Comparison of ENCODE assay signal across 9 cellular contexts in the genomic region with DNA sequence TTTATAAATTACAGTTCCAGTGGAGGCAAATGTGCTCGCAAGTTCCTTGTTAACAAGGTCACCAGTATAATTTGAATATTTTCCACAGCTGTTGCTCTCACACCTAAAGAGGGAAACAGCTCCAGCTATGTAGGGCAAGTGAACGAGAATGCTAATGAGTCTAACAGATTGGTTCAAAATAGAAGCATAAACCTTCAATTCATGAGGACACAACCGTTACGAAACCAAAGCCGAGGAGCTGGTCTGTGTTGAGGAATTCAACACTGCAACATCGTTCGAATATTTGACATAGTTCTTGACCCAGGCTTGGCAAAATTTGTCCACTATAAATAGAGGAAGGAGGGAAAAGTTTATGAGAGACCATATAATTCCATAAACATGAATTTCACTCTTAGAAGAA.
A peak's percentile ranks its signal among the peaks of the same experiment; 100 is the strongest.
DNase-seq lines count a peak whose midpoint lies in the region; ATAC-seq and TF ChIP-seq lines count a peak whose summit lies in the region.
"Had no signal": no experiment of that assay in that cellular context is flagged by ENCODE, and none has a peak within 500 bp of the region (broad histone marks: within the 10 kb centered on the region; RNA-seq: fewer than 3 reads in every experiment).

No MANE protein-coding gene starts in this region.

- DNase-seq in PC-9 (peak; percentile 55 to 92), iris pigment epithelial cell (ENCODE audit: low read depth) (peak; percentile 95), COLO668 (lab: John Stamatoyannopoulos, UW; ENCODE audit: unreplicated experiment) (no peak), NCI-H146 treated with DMSO at 0.1 percent for 48 hours (lab: John Stamatoyannopoulos, UW; ENCODE audit: unreplicated experiment) (no peak)
- DNase-seq in activated CD4-positive, CD25-positive, alpha-beta regulatory T cell treated with anti-CD3 and anti-CD28 coated beads, Interleukin-2, amount 50 U/mL, for 72 hours = no peak

- ATAC-seq in GM21786 (IDR thresholded peaks at IDR 0.05; ENCODE audit: unreplicated experiment) (peak; percentile 30), GM19397 (IDR thresholded peaks at IDR 0.05; ENCODE audit: unreplicated experiment) (no peak)

- peaks cover 7 to 49% (median 25%) of the 10 kb centered on the region in 10 experiments; a peak in 18 of 20 replicates for H3K4me1 ChIP-seq in BLaER1 treated with 17β-estradiol and CSF1 and Interleukin-3, amounts not matched to agents 10 nM and 100 nM
- H3K4me1 ChIP-seq in PC-9 (replicated peaks; ENCODE audit: insufficient read depth) = peaks cover 48% of the 10 kb centered on the region
- H3K4me1 ChIP-seq: adrenal gland had no signal

- H3K27ac ChIP-seq in BLaER1 treated with 17β-estradiol and CSF1 and Interleukin-3, amounts not matched to agents 10 nM and 100 nM = peak overlapping the region in 2 of 11 experiments; percentile 17 to 46; a peak in 2 of 22 replicates
- H3K27ac ChIP-seq in PC-9 = peak overlapping the region; percentile 100
- H3K27ac ChIP-seq: adrenal gland had no signal

- peaks cover 44% of the 10 kb centered on the region for H3F3A ChIP-seq in PC-9 (ENCODE audit: insufficient read depth, low read depth)

- POLR2A ChIA-PET in PC-9 (lab: Charles Lee; ENCODE audit: unreplicated experiment) = interaction anchor here (0.5 to 1.7 kb wide), 8 partner anchors 8 to 738 kb away, joined by 3 to 30 read pairs (median 6); no protein-coding TSS in a partner anchor

- CTCF ChIA-PET in PC-9 (lab: Charles Lee) = no interaction called here

- H3K9me3 ChIP-seq in BLaER1 treated with 17β-estradiol and CSF1 and Interleukin-3, amounts not matched to agents 10 nM and 100 nM (replicated peaks in 1 of 11) = peaks cover 24 to 62% (median 43%) of the 10 kb centered on the region in 11 experiments
- H3K9me3 ChIP-seq in PC-9 (ENCODE audit: insufficient read depth, low read depth) = no peaks in the 10 kb centered on the region; the same call in 1 of the 2 replicates
- H3K9me3 ChIP-seq: adrenal gland had no signal

- no peak overlapping the region for H2AFZ ChIP-seq in PC-9

- BruUV-seq in PC-9 (replicated peaks; lab: Mats Ljungman, UMichigan) = no TSS peak

- intact Hi-C loops in PC-9 (cut with micrococcal nuclease; ENCODE audit: unreplicated experiment) = loop anchor here (1.0 to 5.0 kb wide), 8 partner anchors 44 to 1144 kb away; no protein-coding TSS in a partner anchor

- H3K9me2 ChIP-seq in PC-9 (ENCODE audit: insufficient read depth) = no peaks in the 10 kb centered on the region

- no peaks in the 10 kb centered on the region for H3K27me3 ChIP-seq in BLaER1 treated with 17β-estradiol and CSF1 and Interleukin-3, amounts not matched to agents 10 nM and 100 nM
- no peaks in the 10 kb centered on the region for H3K27me3 ChIP-seq in PC-9 (ENCODE audit: insufficient read depth, low read depth)
- H3K27me3 ChIP-seq: adrenal gland had no signal

- H4K20me1 ChIP-seq in BLaER1 treated with 17β-estradiol and CSF1 and Interleukin-3, amounts not matched to agents 10 nM and 100 nM = no peaks in the 10 kb centered on the region
- H4K20me1 ChIP-seq in PC-9 (ENCODE audit: insufficient read depth) = no peaks in the 10 kb centered on the region

- peaks cover 0 to 11% (median 0%) of the 10 kb centered on the region in 11 experiments; a peak in 2 of 22 replicates for H3K36me3 ChIP-seq in BLaER1 treated with 17β-estradiol and CSF1 and Interleukin-3, amounts not matched to agents 10 nM and 100 nM
- peaks cover 7% of the 10 kb centered on the region; the same call in 1 of the 2 replicates for H3K36me3 ChIP-seq in PC-9 (ENCODE audit: low read depth)
- H3K36me3 ChIP-seq: adrenal gland had no signal

- no peak overlapping the region for H3K4me3 ChIP-seq in BLaER1 treated with 17β-estradiol and CSF1 and Interleukin-3, amounts not matched to agents 10 nM and 100 nM
- peak overlapping the region; percentile 49; the same call in 1 of the 2 replicates for H3K4me3 ChIP-seq in PC-9
- H3K4me3 ChIP-seq: adrenal gland had no signal

- no peaks in the 10 kb centered on the region for H3K79me2 ChIP-seq in PC-9 (ENCODE audit: low read depth)

- TF ChIP-seq CTCF in PC-9 (conservative IDR thresholded peaks at IDR 0.05) = no peak

- H3K4me2 ChIP-seq in BLaER1 treated with 17β-estradiol and CSF1 and Interleukin-3, amounts not matched to agents 10 nM and 100 nM = peak overlapping the region in 9 of 11 experiments; percentile 9 to 66 (median 31); a peak in 15 of 22 replicates
- peak overlapping the region; percentile 85 for H3K4me2 ChIP-seq in PC-9

- no peak overlapping the region; a peak in 1 of 22 replicates for H3K9ac ChIP-seq in BLaER1 treated with 17β-estradiol and CSF1 and Interleukin-3, amounts not matched to agents 10 nM and 100 nM

Comparison
In these comparisons a context has a peak if more than half of its experiments do, and no peak if none do; other contexts are left out.
1. DNase-seq: peak in PC-9 (2 of 2) and iris pigment epithelial cell (single experiment); none in COLO668 (single experiment), NCI-H146 treated with DMSO at 0.1 percent for 48 hours (single experiment) and activated CD4-positive, CD25-positive, alpha-beta regulatory T cell treated with anti-CD3 and anti-CD28 coated beads, Interleukin-2, amount 50 U/mL, for 72 hours (single experiment).